Comparison of ENCODE assay signal across 1 cellular context in the genomic region with DNA sequence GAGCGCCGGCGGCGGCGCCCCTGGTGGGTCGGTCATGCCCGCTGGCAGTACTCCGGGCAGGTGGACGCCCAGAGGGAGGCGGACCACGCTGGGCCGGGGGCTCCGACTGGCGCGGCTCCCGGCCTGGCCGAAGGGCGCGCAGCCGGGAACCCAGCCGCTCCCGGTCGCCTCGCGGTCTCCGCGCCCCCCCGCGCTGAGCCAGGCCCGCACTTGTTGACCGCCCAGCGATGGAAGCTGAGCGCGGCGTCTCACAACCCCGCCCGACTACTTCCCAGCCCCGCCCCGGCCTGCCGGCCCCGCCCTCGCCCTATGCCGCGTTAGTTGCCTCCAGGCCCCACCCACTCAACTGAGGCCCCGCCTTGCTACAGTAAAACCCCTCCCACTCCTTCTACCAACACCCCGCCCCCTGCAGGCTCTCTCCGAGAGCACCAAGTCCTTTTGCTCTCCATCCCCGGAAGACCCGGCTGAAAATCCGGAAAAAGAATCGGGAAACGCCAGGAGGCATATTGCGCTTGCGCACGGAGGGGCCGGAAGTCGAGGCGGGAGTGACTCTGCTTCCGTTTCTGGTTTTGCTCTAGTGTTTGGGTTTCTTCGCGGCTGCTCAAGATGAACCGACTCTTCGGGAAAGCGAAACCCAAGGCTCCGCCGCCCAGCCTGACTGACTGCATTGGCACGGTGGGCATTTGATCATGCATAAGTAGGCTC.
TF ChIP-seq lines count a peak whose summit lies in the region.

A gene (minus strand): TSS at position 236 of the 705 bp plus-strand sequence.
A gene (plus strand): TSS at position 577 of the 705 bp plus-strand sequence. CDS start 30 bp downstream, at position 607.

TF ChIP-seq in K562, 482 proteins besides CTCF, POLR2A, EP300 and RAD21 (continued from another document and continues in another):
- TF ChIP-seq, protein P1, sequence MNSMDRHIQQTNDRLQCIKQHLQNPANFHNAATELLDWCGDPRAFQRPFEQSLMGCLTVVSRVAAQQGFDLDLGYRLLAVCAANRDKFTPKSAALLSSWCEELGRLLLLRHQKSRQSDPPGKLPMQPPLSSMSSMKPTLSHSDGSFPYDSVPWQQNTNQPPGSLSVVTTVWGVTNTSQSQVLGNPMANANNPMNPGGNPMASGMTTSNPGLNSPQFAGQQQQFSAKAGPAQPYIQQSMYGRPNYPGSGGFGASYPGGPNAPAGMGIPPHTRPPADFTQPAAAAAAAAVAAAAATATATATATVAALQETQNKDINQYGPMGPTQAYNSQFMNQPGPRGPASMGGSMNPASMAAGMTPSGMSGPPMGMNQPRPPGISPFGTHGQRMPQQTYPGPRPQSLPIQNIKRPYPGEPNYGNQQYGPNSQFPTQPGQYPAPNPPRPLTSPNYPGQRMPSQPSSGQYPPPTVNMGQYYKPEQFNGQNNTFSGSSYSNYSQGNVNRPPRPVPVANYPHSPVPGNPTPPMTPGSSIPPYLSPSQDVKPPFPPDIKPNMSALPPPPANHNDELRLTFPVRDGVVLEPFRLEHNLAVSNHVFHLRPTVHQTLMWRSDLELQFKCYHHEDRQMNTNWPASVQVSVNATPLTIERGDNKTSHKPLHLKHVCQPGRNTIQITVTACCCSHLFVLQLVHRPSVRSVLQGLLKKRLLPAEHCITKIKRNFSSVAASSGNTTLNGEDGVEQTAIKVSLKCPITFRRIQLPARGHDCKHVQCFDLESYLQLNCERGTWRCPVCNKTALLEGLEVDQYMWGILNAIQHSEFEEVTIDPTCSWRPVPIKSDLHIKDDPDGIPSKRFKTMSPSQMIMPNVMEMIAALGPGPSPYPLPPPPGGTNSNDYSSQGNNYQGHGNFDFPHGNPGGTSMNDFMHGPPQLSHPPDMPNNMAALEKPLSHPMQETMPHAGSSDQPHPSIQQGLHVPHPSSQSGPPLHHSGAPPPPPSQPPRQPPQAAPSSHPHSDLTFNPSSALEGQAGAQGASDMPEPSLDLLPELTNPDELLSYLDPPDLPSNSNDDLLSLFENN (IDR thresholded peaks at IDR 0.05; ENCODE audit: low read depth in 2 of 2, low read length in 2 of 2): no peak
- TF ChIP-seq ARID2 (IDR thresholded peaks at IDR 0.05) (no peak), MAFF (IDR thresholded peaks at IDR 0.05; ENCODE audit: low read length) (no peak), RHOXF2B (CRISPR knock-in tag; conservative IDR thresholded peaks at IDR 0.05) (no peak), ZNF124 (CRISPR knock-in tag; IDR thresholded peaks at IDR 0.05) (no peak), XRCC3 (IDR thresholded peaks at IDR 0.05) (no peak), ETV1 (tag; conservative IDR thresholded peaks at IDR 0.05; ENCODE audit: low read depth) (peak; percentile 92), KDM5B (IDR thresholded peaks at IDR 0.05; ENCODE audit: insufficient replicate concordance, low read depth, low read length) (peak; percentile 50), DNMT1 (IDR thresholded peaks at IDR 0.05) (no peak), MCM5 (IDR thresholded peaks at IDR 0.05; ENCODE audit: low read depth) (no peak), GABPB2 (CRISPR knock-in tag; conservative IDR thresholded peaks at IDR 0.05) (no peak), ETS2 (tag; IDR thresholded peaks at IDR 0.05; ENCODE audit: borderline replicate concordance, poor library complexity, severe bottlenecking) (no peak), NEUROD1 (IDR thresholded peaks at IDR 0.05; ENCODE audit: borderline replicate concordance, low read depth, low read length, partially characterized antibody) (peak; percentile 86), TCF3 (CRISPR knock-in tag; IDR thresholded peaks at IDR 0.05) (no peak), U2AF2 (optimal IDR thresholded peaks at IDR 0.05; ENCODE audit: low read depth, low read length) (no peak), CEBPG (CRISPR knock-in tag; IDR thresholded peaks at IDR 0.05) (no peak), CEBPG (tag; conservative IDR thresholded peaks at IDR 0.05 in 1 of 2, IDR thresholded peaks at IDR 0.05 in 1 of 2) (no peak), BRD4 (IDR thresholded peaks at IDR 0.05) (no peak), BCL6 (CRISPR knock-in tag; IDR thresholded peaks at IDR 0.05) (no peak), ZNF79 (CRISPR knock-in tag; IDR thresholded peaks at IDR 0.05; ENCODE audit: low read depth) (no peak), MCM7 (IDR thresholded peaks at IDR 0.05) (no peak), ZNF507 (tag; conservative IDR thresholded peaks at IDR 0.05) (no peak), SIN3A (IDR thresholded peaks at IDR 0.05; ENCODE audit: borderline replicate concordance in 2 of 2, control insufficient read depth in 1 of 2, low read depth in 2 of 2, low read length in 2 of 2) (peak; percentile 6 to 60; a peak in 1 of 4 replicates), NCOA2 (IDR thresholded peaks at IDR 0.05; ENCODE audit: partially characterized antibody in 2 of 2) (no peak), TAF15 (IDR thresholded peaks at IDR 0.05; ENCODE audit: low read depth, low read length) (no peak)
- TF ChIP-seq, protein P2, sequence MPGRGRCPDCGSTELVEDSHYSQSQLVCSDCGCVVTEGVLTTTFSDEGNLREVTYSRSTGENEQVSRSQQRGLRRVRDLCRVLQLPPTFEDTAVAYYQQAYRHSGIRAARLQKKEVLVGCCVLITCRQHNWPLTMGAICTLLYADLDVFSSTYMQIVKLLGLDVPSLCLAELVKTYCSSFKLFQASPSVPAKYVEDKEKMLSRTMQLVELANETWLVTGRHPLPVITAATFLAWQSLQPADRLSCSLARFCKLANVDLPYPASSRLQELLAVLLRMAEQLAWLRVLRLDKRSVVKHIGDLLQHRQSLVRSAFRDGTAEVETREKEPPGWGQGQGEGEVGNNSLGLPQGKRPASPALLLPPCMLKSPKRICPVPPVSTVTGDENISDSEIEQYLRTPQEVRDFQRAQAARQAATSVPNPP (IDR thresholded peaks at IDR 0.05; ENCODE audit: borderline replicate concordance, insufficient read depth, insufficient read length): no peak
- TF ChIP-seq, protein P3, sequence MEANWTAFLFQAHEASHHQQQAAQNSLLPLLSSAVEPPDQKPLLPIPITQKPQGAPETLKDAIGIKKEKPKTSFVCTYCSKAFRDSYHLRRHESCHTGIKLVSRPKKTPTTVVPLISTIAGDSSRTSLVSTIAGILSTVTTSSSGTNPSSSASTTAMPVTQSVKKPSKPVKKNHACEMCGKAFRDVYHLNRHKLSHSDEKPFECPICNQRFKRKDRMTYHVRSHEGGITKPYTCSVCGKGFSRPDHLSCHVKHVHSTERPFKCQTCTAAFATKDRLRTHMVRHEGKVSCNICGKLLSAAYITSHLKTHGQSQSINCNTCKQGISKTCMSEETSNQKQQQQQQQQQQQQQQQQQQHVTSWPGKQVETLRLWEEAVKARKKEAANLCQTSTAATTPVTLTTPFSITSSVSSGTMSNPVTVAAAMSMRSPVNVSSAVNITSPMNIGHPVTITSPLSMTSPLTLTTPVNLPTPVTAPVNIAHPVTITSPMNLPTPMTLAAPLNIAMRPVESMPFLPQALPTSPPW (CRISPR knock-in tag; IDR thresholded peaks at IDR 0.05): peak; percentile 93
- TF ChIP-seq, protein P4, sequence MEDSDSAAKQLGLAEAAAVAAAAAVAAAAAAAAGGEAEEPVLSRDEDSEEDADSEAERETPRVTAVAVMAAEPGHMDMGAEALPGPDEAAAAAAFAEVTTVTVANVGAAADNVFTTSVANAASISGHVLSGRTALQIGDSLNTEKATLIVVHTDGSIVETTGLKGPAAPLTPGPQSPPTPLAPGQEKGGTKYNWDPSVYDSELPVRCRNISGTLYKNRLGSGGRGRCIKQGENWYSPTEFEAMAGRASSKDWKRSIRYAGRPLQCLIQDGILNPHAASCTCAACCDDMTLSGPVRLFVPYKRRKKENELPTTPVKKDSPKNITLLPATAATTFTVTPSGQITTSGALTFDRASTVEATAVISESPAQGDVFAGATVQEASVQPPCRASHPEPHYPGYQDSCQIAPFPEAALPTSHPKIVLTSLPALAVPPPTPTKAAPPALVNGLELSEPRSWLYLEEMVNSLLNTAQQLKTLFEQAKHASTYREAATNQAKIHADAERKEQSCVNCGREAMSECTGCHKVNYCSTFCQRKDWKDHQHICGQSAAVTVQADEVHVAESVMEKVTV (CRISPR knock-in tag; IDR thresholded peaks at IDR 0.05): no peak
- TF ChIP-seq, protein P5, sequence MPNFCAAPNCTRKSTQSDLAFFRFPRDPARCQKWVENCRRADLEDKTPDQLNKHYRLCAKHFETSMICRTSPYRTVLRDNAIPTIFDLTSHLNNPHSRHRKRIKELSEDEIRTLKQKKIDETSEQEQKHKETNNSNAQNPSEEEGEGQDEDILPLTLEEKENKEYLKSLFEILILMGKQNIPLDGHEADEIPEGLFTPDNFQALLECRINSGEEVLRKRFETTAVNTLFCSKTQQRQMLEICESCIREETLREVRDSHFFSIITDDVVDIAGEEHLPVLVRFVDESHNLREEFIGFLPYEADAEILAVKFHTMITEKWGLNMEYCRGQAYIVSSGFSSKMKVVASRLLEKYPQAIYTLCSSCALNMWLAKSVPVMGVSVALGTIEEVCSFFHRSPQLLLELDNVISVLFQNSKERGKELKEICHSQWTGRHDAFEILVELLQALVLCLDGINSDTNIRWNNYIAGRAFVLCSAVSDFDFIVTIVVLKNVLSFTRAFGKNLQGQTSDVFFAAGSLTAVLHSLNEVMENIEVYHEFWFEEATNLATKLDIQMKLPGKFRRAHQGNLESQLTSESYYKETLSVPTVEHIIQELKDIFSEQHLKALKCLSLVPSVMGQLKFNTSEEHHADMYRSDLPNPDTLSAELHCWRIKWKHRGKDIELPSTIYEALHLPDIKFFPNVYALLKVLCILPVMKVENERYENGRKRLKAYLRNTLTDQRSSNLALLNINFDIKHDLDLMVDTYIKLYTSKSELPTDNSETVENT (CRISPR knock-in tag; IDR thresholded peaks at IDR 0.05): peak; percentile 71; the same call in 1 of the 2 replicates
- TF ChIP-seq, protein P6, sequence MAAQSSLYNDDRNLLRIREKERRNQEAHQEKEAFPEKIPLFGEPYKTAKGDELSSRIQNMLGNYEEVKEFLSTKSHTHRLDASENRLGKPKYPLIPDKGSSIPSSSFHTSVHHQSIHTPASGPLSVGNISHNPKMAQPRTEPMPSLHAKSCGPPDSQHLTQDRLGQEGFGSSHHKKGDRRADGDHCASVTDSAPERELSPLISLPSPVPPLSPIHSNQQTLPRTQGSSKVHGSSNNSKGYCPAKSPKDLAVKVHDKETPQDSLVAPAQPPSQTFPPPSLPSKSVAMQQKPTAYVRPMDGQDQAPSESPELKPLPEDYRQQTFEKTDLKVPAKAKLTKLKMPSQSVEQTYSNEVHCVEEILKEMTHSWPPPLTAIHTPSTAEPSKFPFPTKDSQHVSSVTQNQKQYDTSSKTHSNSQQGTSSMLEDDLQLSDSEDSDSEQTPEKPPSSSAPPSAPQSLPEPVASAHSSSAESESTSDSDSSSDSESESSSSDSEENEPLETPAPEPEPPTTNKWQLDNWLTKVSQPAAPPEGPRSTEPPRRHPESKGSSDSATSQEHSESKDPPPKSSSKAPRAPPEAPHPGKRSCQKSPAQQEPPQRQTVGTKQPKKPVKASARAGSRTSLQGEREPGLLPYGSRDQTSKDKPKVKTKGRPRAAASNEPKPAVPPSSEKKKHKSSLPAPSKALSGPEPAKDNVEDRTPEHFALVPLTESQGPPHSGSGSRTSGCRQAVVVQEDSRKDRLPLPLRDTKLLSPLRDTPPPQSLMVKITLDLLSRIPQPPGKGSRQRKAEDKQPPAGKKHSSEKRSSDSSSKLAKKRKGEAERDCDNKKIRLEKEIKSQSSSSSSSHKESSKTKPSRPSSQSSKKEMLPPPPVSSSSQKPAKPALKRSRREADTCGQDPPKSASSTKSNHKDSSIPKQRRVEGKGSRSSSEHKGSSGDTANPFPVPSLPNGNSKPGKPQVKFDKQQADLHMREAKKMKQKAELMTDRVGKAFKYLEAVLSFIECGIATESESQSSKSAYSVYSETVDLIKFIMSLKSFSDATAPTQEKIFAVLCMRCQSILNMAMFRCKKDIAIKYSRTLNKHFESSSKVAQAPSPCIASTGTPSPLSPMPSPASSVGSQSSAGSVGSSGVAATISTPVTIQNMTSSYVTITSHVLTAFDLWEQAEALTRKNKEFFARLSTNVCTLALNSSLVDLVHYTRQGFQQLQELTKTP (IDR thresholded peaks at IDR 0.05; ENCODE audit: low read depth in 1 of 2, partially characterized antibody in 2 of 2): no peak
- TF ChIP-seq, protein P7, sequence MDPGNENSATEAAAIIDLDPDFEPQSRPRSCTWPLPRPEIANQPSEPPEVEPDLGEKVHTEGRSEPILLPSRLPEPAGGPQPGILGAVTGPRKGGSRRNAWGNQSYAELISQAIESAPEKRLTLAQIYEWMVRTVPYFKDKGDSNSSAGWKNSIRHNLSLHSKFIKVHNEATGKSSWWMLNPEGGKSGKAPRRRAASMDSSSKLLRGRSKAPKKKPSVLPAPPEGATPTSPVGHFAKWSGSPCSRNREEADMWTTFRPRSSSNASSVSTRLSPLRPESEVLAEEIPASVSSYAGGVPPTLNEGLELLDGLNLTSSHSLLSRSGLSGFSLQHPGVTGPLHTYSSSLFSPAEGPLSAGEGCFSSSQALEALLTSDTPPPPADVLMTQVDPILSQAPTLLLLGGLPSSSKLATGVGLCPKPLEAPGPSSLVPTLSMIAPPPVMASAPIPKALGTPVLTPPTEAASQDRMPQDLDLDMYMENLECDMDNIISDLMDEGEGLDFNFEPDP (CRISPR knock-in tag; IDR thresholded peaks at IDR 0.05): no peak
- TF ChIP-seq, protein P8, sequence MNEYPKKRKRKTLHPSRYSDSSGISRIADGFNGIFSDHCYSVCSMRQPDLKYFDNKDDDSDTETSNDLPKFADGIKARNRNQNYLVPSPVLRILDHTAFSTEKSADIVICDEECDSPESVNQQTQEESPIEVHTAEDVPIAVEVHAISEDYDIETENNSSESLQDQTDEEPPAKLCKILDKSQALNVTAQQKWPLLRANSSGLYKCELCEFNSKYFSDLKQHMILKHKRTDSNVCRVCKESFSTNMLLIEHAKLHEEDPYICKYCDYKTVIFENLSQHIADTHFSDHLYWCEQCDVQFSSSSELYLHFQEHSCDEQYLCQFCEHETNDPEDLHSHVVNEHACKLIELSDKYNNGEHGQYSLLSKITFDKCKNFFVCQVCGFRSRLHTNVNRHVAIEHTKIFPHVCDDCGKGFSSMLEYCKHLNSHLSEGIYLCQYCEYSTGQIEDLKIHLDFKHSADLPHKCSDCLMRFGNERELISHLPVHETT (CRISPR knock-in tag; conservative IDR thresholded peaks at IDR 0.05 in 1 of 2, IDR thresholded peaks at IDR 0.05 in 1 of 2): 0 out of 4 replicates have a peak, but pooled peaks of 1 of the 2 experiments have one; percentile 10
- TF ChIP-seq, protein P9, sequence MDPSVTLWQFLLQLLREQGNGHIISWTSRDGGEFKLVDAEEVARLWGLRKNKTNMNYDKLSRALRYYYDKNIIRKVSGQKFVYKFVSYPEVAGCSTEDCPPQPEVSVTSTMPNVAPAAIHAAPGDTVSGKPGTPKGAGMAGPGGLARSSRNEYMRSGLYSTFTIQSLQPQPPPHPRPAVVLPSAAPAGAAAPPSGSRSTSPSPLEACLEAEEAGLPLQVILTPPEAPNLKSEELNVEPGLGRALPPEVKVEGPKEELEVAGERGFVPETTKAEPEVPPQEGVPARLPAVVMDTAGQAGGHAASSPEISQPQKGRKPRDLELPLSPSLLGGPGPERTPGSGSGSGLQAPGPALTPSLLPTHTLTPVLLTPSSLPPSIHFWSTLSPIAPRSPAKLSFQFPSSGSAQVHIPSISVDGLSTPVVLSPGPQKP (CRISPR knock-in tag; IDR thresholded peaks at IDR 0.05): no peak
- TF ChIP-seq, protein P10, sequence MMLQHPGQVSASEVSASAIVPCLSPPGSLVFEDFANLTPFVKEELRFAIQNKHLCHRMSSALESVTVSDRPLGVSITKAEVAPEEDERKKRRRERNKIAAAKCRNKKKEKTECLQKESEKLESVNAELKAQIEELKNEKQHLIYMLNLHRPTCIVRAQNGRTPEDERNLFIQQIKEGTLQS (IDR thresholded peaks at IDR 0.05): no peak
- TF ChIP-seq, protein P10 (CRISPR knock-in tag; conservative IDR thresholded peaks at IDR 0.05): no peak
